In genomic region chr6:129967427-129967826, GRCh38 we compare ENCODE assay signal across 36 cellular contexts.
"Had no signal": no experiment of that assay in that cellular context is flagged by ENCODE, and none has a peak within 500 bp of the region (broad histone marks: within the 10 kb centered on the region; RNA-seq: fewer than 3 reads in every experiment).

No MANE protein-coding gene starts in this region.

- H3K9me3 Mint-ChIP-seq: activated CD4-positive, alpha-beta memory T cell treated with anti-CD3 and anti-CD28 coated beads, Interleukin-2, amount 10 ng/mL, durations not matched to agents 7 days and 5 days; activated naive CD4-positive, alpha-beta T cell treated with anti-CD3 and anti-CD28 coated beads, Interleukin-2, amount 10 ng/mL, durations not matched to agents 7 days and 5 days; activated naive CD4-positive, alpha-beta T cell treated with anti-CD3 and anti-CD28 coated beads, Interleukin-2, amount 50 U/mL, for 24 hours; activated naive CD8-positive, alpha-beta T cell treated with anti-CD3 and anti-CD28 coated beads, Interleukin-2, amount 50 U/mL, for 24 hours; T-helper 1 cell treated with Interleukin-12 subunit alpha and Interleukin-12 subunit beta and Interleukin-4 antibody, amounts not matched to agents 30 μg/mL and 1 μg/mL, for 36 hours had no signal

- H3K4me1 ChIP-seq: ascending aorta had no signal

- H3K4me1 Mint-ChIP-seq: activated CD4-positive, alpha-beta memory T cell treated with anti-CD3 and anti-CD28 coated beads, Interleukin-2, amount 10 ng/mL, durations not matched to agents 7 days and 5 days; activated CD4-positive, alpha-beta T cell treated with anti-CD3 and anti-CD28 coated beads for 36 hours; activated CD4-positive, alpha-beta T cell treated with anti-CD3 and anti-CD28 coated beads, Interleukin-2, amount 10 ng/mL, durations not matched to agents 7 days and 5 days; activated CD8-positive, alpha-beta memory T cell treated with anti-CD3 and anti-CD28 coated beads, Interleukin-2, amount 10 ng/mL, durations not matched to agents 7 days and 5 days; activated naive CD4-positive, alpha-beta T cell treated with anti-CD3 and anti-CD28 coated beads, Interleukin-2, amount 10 ng/mL, durations not matched to agents 7 days and 5 days; activated naive CD4-positive, alpha-beta T cell treated with anti-CD3 and anti-CD28 coated beads, Interleukin-2, amount 50 U/mL, for 24 hours; activated naive CD8-positive, alpha-beta T cell treated with anti-CD3 and anti-CD28 coated beads, Interleukin-2, amount 10 ng/mL, durations not matched to agents 7 days and 5 days; activated naive CD8-positive, alpha-beta T cell treated with anti-CD3 and anti-CD28 coated beads, Interleukin-2, amount 50 U/mL, for 24 hours; brain; central memory CD8-positive, alpha-beta T cell had no signal

- H3K36me3 ChIP-seq: ascending aorta, cardiac muscle cell had no signal

- H3K4me3 ChIP-seq: ascending aorta, cardiac muscle cell had no signal

- H3K36me3 Mint-ChIP-seq: activated naive CD4-positive, alpha-beta T cell treated with anti-CD3 and anti-CD28 coated beads, Interleukin-2, amount 10 ng/mL, durations not matched to agents 7 days and 5 days; activated naive CD8-positive, alpha-beta T cell treated with anti-CD3 and anti-CD28 coated beads, Interleukin-2, amount 10 ng/mL, durations not matched to agents 7 days and 5 days; brain had no signal

- H3K9me3 ChIP-seq: ascending aorta had no signal

- H3K27me3 ChIP-seq: ascending aorta, cardiac muscle cell had no signal

- H3K27ac Mint-ChIP-seq: activated CD4-positive, alpha-beta memory T cell treated with anti-CD3 and anti-CD28 coated beads, Interleukin-2, amount 10 ng/mL, durations not matched to agents 7 days and 5 days; activated CD4-positive, alpha-beta T cell treated with anti-CD3 and anti-CD28 coated beads for 36 hours; activated CD4-positive, alpha-beta T cell treated with anti-CD3 and anti-CD28 coated beads, Interleukin-2, amount 10 ng/mL, durations not matched to agents 7 days and 5 days; activated CD8-positive, alpha-beta memory T cell treated with anti-CD3 and anti-CD28 coated beads, Interleukin-2, amount 10 ng/mL, durations not matched to agents 7 days and 5 days; activated CD8-positive, alpha-beta T cell treated with anti-CD3 and anti-CD28 coated beads, Interleukin-2, amount 10 ng/mL, durations not matched to agents 7 days and 5 days; activated naive CD4-positive, alpha-beta T cell treated with anti-CD3 and anti-CD28 coated beads, Interleukin-2, amount 10 ng/mL, durations not matched to agents 7 days and 5 days; activated naive CD4-positive, alpha-beta T cell treated with anti-CD3 and anti-CD28 coated beads, Interleukin-2, amount 50 U/mL, for 24 hours; activated naive CD8-positive, alpha-beta T cell; activated naive CD8-positive, alpha-beta T cell treated with anti-CD3 and anti-CD28 coated beads, Interleukin-2, amount 10 ng/mL, durations not matched to agents 7 days and 5 days; activated naive CD8-positive, alpha-beta T cell treated with anti-CD3 and anti-CD28 coated beads, Interleukin-2, amount 50 U/mL, for 24 hours; activated T-cell treated with anti-CD3 and anti-CD28 coated beads, Interleukin-2, amount 50 U/mL, for 24 hours; activated T-helper 2 cell treated with anti-CD3 and anti-CD28 coated beads, Interferon-gamma antibody, Interleukin-2, Interleukin-4, amounts not matched to agents 10 μg/mL and 5 μg/mL and 100 μg/mL, durations not matched to agents 14 hours and 24 hours and 36 hours; brain; T-helper 1 cell treated with Interleukin-12 subunit alpha and Interleukin-12 subunit beta and Interleukin-4 antibody, amounts not matched to agents 30 μg/mL and 1 μg/mL, for 36 hours; T-helper 2 cell treated with Interferon-gamma antibody and Interleukin-4, amounts not matched to agents 5 μg/mL and 100 μg/mL, for 36 hours had no signal

- ATAC-seq: activated CD4-positive, alpha-beta T cell treated with anti-CD3 and anti-CD28 coated beads for 36 hours; activated CD4-positive, CD25-positive, alpha-beta regulatory T cell treated with anti-CD3 and anti-CD28 coated beads, Interleukin-2, amount 50 U/mL, for 24 hours; activated CD8-positive, alpha-beta memory T cell treated with anti-CD3 and anti-CD28 coated beads, Interleukin-2, amount 10 ng/mL, durations not matched to agents 7 days and 5 days; activated CD8-positive, alpha-beta T cell treated with anti-CD3 and anti-CD28 coated beads, Interleukin-2, amount 10 ng/mL, durations not matched to agents 7 days and 5 days; activated naive CD8-positive, alpha-beta T cell treated with anti-CD3 and anti-CD28 coated beads, Interleukin-2, amount 50 U/mL, for 24 hours had no signal

- DNase-seq: activated CD4-positive, alpha-beta memory T cell treated with anti-CD3 and anti-CD28 coated beads, Interleukin-2, amount 10 ng/mL, durations not matched to agents 7 days and 5 days; activated CD4-positive, alpha-beta T cell treated with anti-CD3 and anti-CD28 coated beads for 1 hour; activated CD4-positive, alpha-beta T cell treated with anti-CD3 and anti-CD28 coated beads for 36 hours; activated CD4-positive, alpha-beta T cell treated with anti-CD3 and anti-CD28 coated beads for 48 hours; activated CD4-positive, alpha-beta T cell treated with anti-CD3 and anti-CD28 coated beads, Interleukin-2, amount 10 ng/mL, durations not matched to agents 7 days and 5 days; activated CD4-positive, alpha-beta T cell treated with anti-CD3 and anti-CD28 coated beads, Interleukin-2, amount 50 U/mL, for 48 hours; activated CD4-positive, CD25-positive, alpha-beta regulatory T cell; activated CD8-positive, alpha-beta memory T cell treated with anti-CD3 and anti-CD28 coated beads for 24 hours; activated CD8-positive, alpha-beta memory T cell treated with anti-CD3 and anti-CD28 coated beads, Interleukin-2, amount 10 ng/mL, durations not matched to agents 7 days and 5 days; activated CD8-positive, alpha-beta memory T cell treated with anti-CD3 and anti-CD28 coated beads, Interleukin-2, amount 50 U/mL, for 48 hours; activated CD8-positive, alpha-beta T cell treated with anti-CD3 and anti-CD28 coated beads, Interleukin-2, amount 10 ng/mL, durations not matched to agents 7 days and 5 days; activated effector memory CD4-positive, alpha-beta T cell treated with Interleukin-2 at 50 U/mL for 16 hours; activated gamma-delta T cell; activated naive CD4-positive, alpha-beta T cell treated with anti-CD3 and anti-CD28 coated beads, Interleukin-2, amount 10 ng/mL, durations not matched to agents 7 days and 5 days; activated naive CD4-positive, alpha-beta T cell treated with Interleukin-2 at 50 U/mL for 16 hours; activated naive CD8-positive, alpha-beta T cell treated with anti-CD3 and anti-CD28 coated beads, Interleukin-2, amount 10 ng/mL, durations not matched to agents 7 days and 5 days; activated naive CD8-positive, alpha-beta T cell treated with anti-CD3 and anti-CD28 coated beads, Interleukin-2, amount 50 U/mL, for 24 hours; activated T-cell treated with anti-CD3 and anti-CD28 coated beads, Interleukin-2, amount 50 U/mL, for 24 hours; activated T-cell treated with anti-CD3 and anti-CD28 coated beads, Interleukin-2, amount 50 U/mL, for 48 hours; amygdala; anterior cingulate cortex; caudate nucleus; cerebellar nuclear complex; T-helper 1 cell; T-helper 2 cell; T-helper 9 cell had no signal

- H3K27ac ChIP-seq: ascending aorta, cardiac muscle cell had no signal

- H3K4me3 Mint-ChIP-seq: activated CD4-positive, alpha-beta memory T cell treated with anti-CD3 and anti-CD28 coated beads, Interleukin-2, amount 10 ng/mL, durations not matched to agents 7 days and 5 days; activated CD4-positive, alpha-beta T cell treated with anti-CD3 and anti-CD28 coated beads for 36 hours; activated CD4-positive, alpha-beta T cell treated with anti-CD3 and anti-CD28 coated beads, Interleukin-2, amount 10 ng/mL, durations not matched to agents 7 days and 5 days; activated CD8-positive, alpha-beta memory T cell treated with anti-CD3 and anti-CD28 coated beads, Interleukin-2, amount 10 ng/mL, durations not matched to agents 7 days and 5 days; activated CD8-positive, alpha-beta T cell treated with anti-CD3 and anti-CD28 coated beads, Interleukin-2, amount 10 ng/mL, durations not matched to agents 7 days and 5 days; activated naive CD4-positive, alpha-beta T cell treated with anti-CD3 and anti-CD28 coated beads, Interleukin-2, amount 10 ng/mL, durations not matched to agents 7 days and 5 days; activated naive CD4-positive, alpha-beta T cell treated with anti-CD3 and anti-CD28 coated beads, Interleukin-2, amount 50 U/mL, for 24 hours; activated naive CD8-positive, alpha-beta T cell; activated naive CD8-positive, alpha-beta T cell treated with anti-CD3 and anti-CD28 coated beads, Interleukin-2, amount 10 ng/mL, durations not matched to agents 7 days and 5 days; activated naive CD8-positive, alpha-beta T cell treated with anti-CD3 and anti-CD28 coated beads, Interleukin-2, amount 50 U/mL, for 24 hours; activated T-cell treated with anti-CD3 and anti-CD28 coated beads, Interleukin-2, amount 50 U/mL, for 24 hours; brain; central memory CD8-positive, alpha-beta T cell; T-helper 1 cell treated with Interleukin-12 subunit alpha and Interleukin-12 subunit beta and Interleukin-4 antibody, amounts not matched to agents 30 μg/mL and 1 μg/mL, for 36 hours; T-helper 2 cell treated with Interferon-gamma antibody and Interleukin-4, amounts not matched to agents 5 μg/mL and 100 μg/mL, for 36 hours had no signal
